16 cellular contexts compared by ENCODE assay signal in the genomic region with DNA sequence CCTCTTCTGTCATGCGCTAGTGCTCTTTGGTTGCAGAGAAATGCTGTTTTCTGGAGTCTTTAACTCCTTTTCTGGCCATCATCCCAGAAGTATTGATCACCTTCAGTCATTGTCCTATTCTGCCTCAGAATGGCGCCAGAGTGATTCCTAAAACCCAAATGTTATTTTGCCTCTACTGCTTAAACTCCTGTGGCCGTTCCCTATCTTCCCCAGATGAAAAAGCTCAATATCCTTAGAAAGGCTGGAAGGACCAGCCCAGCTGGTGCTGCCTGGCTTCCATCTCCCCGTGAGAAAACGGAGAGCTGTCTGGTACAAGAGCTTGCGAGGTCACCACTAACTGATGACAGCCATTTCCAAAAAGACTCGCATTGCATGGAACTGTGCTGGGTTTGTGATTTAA.
DNase-seq lines count a peak whose midpoint lies in the region; ATAC-seq lines count a peak whose summit lies in the region.
"Had no signal": no experiment of that assay in that cellular context is flagged by ENCODE, and none has a peak within 500 bp of the region (broad histone marks: within the 10 kb centered on the region; RNA-seq: fewer than 3 reads in every experiment).

No MANE protein-coding gene starts in this region.

- no peaks in the 10 kb centered on the region for H3K27me3 ChIP-seq in trophoblast cell (ENCODE audit: insufficient read depth, low read length)
- H3K27me3 ChIP-seq: tibial artery had no signal

- ATAC-seq in HG02678 (IDR thresholded peaks at IDR 0.05; ENCODE audit: unreplicated experiment) (peak; percentile 9), HG03571 (IDR thresholded peaks at IDR 0.05; ENCODE audit: unreplicated experiment) (peak; percentile 3), left cardiac atrium (no peak)
- ATAC-seq in activated T-helper 17 cell treated with anti-CD3 and anti-CD28 coated beads, Interleukin-2, amount 50 U/mL, for 72 hours (replicated peaks), result no peak
- ATAC-seq: lower lobe of right lung had no signal

- H3K36me3 Mint-ChIP-seq in activated T-helper 17 cell treated with anti-CD3 and anti-CD28 coated beads, Interleukin-2, amount 50 U/mL, for 72 hours (ENCODE audit: low read depth), result no peaks in the 10 kb centered on the region

- H3K14ac ChIP-seq in trophoblast cell (ENCODE audit: low read length), result no peak overlapping the region

- no peaks in the 10 kb centered on the region for H3K9me3 Mint-ChIP-seq in activated T-helper 17 cell treated with anti-CD3 and anti-CD28 coated beads, Interleukin-2, amount 50 U/mL, for 72 hours
- H3K9me3 Mint-ChIP-seq: activated T-helper 2 cell treated with anti-CD3 and anti-CD28 coated beads, Interferon-gamma antibody, Interleukin-2, Interleukin-4, amounts not matched to agents 10 μg/mL and 5 μg/mL and 100 μg/mL, durations not matched to agents 14 hours and 24 hours and 36 hours had no signal

- H3K27me3 Mint-ChIP-seq in activated T-helper 17 cell treated with anti-CD3 and anti-CD28 coated beads, Interleukin-2, amount 50 U/mL, for 72 hours, result peaks cover 28% of the 10 kb centered on the region

- H3K4me3 Mint-ChIP-seq in activated T-helper 17 cell treated with anti-CD3 and anti-CD28 coated beads, Interleukin-2, amount 50 U/mL, for 72 hours, result no peak overlapping the region

- H3K9ac ChIP-seq in trophoblast cell (ENCODE audit: low read length), result no peak overlapping the region

- no peak overlapping the region for H4K8ac ChIP-seq in trophoblast cell (ENCODE audit: low read depth, low read length)

- H3K4me1 Mint-ChIP-seq in activated T-helper 17 cell treated with anti-CD3 and anti-CD28 coated beads, Interleukin-2, amount 50 U/mL, for 72 hours, result no peaks in the 10 kb centered on the region

- H3K4me2 ChIP-seq in trophoblast cell (ENCODE audit: low read length), result no peak overlapping the region
- H3K4me2 ChIP-seq: PC-9 had no signal

- peak overlapping the region; percentile 57 for H2BK12ac ChIP-seq in trophoblast cell (ENCODE audit: low read length)

- H3K9me3 ChIP-seq in trophoblast cell (ENCODE audit: insufficient read depth, low read depth, low read length), result no peaks in the 10 kb centered on the region
- H3K9me3 ChIP-seq: HAP-1, lower lobe of right lung, tibial artery had no signal

- H4K91ac ChIP-seq in trophoblast cell (ENCODE audit: low read depth, low read length), result no peak overlapping the region

- no peak overlapping the region for H2AFZ ChIP-seq in trophoblast cell (ENCODE audit: insufficient read depth, low read length, poor library complexity)
- H2AFZ ChIP-seq: PC-9 had no signal

- H3K27ac Mint-ChIP-seq in activated T-helper 17 cell treated with anti-CD3 and anti-CD28 coated beads, Interleukin-2, amount 50 U/mL, for 72 hours, result no peak overlapping the region
- H3K27ac Mint-ChIP-seq: activated T-helper 2 cell treated with anti-CD3 and anti-CD28 coated beads, Interferon-gamma antibody, Interleukin-2, Interleukin-4, amounts not matched to agents 10 μg/mL and 5 μg/mL and 100 μg/mL, durations not matched to agents 14 hours and 24 hours and 36 hours; progenitor cell of endocrine pancreas had no signal

- WGBS in trophoblast cell (ENCODE audit: extremely low coverage, insufficient coverage, insufficient read length), result no CpG with 5 or more reads among the region's 7 CpGs

- no peaks in the 10 kb centered on the region for H3K79me2 ChIP-seq in trophoblast cell (ENCODE audit: control insufficient read depth, insufficient read depth, low read length, poor library complexity)

- intact Hi-C loops in left cardiac atrium (cut with DNase I), result no loop called here

- no peak overlapping the region for H3K27ac ChIP-seq in trophoblast cell (ENCODE audit: low read depth, low read length)
- H3K27ac ChIP-seq: lower lobe of right lung, PC-9, tibial artery had no signal

- H3K4me3 ChIP-seq in trophoblast cell (ENCODE audit: low read depth, low read length), result no peak overlapping the region
- H3K4me3 ChIP-seq: HAP-1, lower lobe of right lung, PC-9, tibial artery had no signal

- H2BK120ac ChIP-seq in trophoblast cell (ENCODE audit: insufficient read depth, low read length, poor library complexity), result peak overlapping the region; percentile 69

- H3K36me3 ChIP-seq in trophoblast cell (ENCODE audit: control insufficient read depth in 1 of 2, insufficient read depth in 2 of 2, low read length in 2 of 2), result no peaks in the 10 kb centered on the region
- H3K36me3 ChIP-seq: HAP-1, lower lobe of right lung, tibial artery had no signal

- no peak overlapping the region for H2BK5ac ChIP-seq in trophoblast cell (ENCODE audit: low read depth, low read length, poor library complexity)

- no peak overlapping the region for H3K4ac ChIP-seq in trophoblast cell (ENCODE audit: low read depth, low read length)

- peak; percentile 32 for DNase-seq in NCI-H345 (lab: John Stamatoyannopoulos, UW)
- DNase-seq in NCI-H345 treated with DMSO at 0.1 percent for 48 hours (lab: John Stamatoyannopoulos, UW; ENCODE audit: unreplicated experiment), result no peak
- no peak for DNase-seq in trophoblast cell
- no peak for DNase-seq in D341Med (ENCODE audit: low spot score)
- DNase-seq in left cardiac atrium, result no peak
- DNase-seq: activated CD4-positive, CD25-positive, alpha-beta regulatory T cell; GF-D8; lower lobe of right lung; PC-9; tibial artery had no signal

- H2AK5ac ChIP-seq in trophoblast cell (ENCODE audit: low read length), result no peak overlapping the region

- H3K79me1 ChIP-seq in trophoblast cell (ENCODE audit: low read length), result peaks cover 5% of the 10 kb centered on the region

- no peak overlapping the region for H3K23ac ChIP-seq in trophoblast cell (ENCODE audit: low read length)

- H3K4me1 ChIP-seq in trophoblast cell (ENCODE audit: control insufficient read depth in 1 of 2, insufficient read depth in 2 of 2, low read length in 2 of 2), result peaks cover 19 to 29% of the 10 kb centered on the region in 2 experiments
- H3K4me1 ChIP-seq: HAP-1, lower lobe of right lung, tibial artery had no signal

- no peak overlapping the region for H3K18ac ChIP-seq in trophoblast cell (ENCODE audit: low read length)

- H4K12ac ChIP-seq in trophoblast cell (ENCODE audit: low read depth, low read length), result no peak overlapping the region

Comparison
In these comparisons a context has a peak if more than half of its experiments do, and no peak if none do; other contexts are left out.
1. ATAC-seq: peak in HG02678 (single experiment) and HG03571 (single experiment); none in activated T-helper 17 cell treated with anti-CD3 and anti-CD28 coated beads, Interleukin-2, amount 50 U/mL, for 72 hours (single experiment) and left cardiac atrium (0 of 2).